2 cellular contexts compared by ENCODE assay signal in genomic region chr2:120937736-120938131, GRCh38.
TF ChIP-seq lines count a peak whose summit lies in the region.

No MANE protein-coding gene starts in this region.

TF ChIP-seq in HepG2, 621 proteins besides CTCF, POLR2A, EP300 and RAD21 (continued from another document):
- no peak for TF ChIP-seq MEIS1 (CRISPR knock-in tag; IDR thresholded peaks at IDR 0.05; ENCODE audit: borderline replicate concordance)
- 0 out of 2 replicates have a peak, but pooled peaks have one; percentile 14 for TF ChIP-seq GFI1 (CRISPR knock-in tag; IDR thresholded peaks at IDR 0.05; ENCODE audit: borderline replicate concordance)
- TF ChIP-seq MED13 (CRISPR knock-in tag; IDR thresholded peaks at IDR 0.05) = no peak
- TF ChIP-seq ZFYVE20 (CRISPR knock-in tag; IDR thresholded peaks at IDR 0.05; ENCODE audit: borderline replicate concordance, low read depth) = no peak
- no peak for TF ChIP-seq XRCC5 (optimal IDR thresholded peaks at IDR 0.05; ENCODE audit: low read length)
- TF ChIP-seq, protein P1, sequence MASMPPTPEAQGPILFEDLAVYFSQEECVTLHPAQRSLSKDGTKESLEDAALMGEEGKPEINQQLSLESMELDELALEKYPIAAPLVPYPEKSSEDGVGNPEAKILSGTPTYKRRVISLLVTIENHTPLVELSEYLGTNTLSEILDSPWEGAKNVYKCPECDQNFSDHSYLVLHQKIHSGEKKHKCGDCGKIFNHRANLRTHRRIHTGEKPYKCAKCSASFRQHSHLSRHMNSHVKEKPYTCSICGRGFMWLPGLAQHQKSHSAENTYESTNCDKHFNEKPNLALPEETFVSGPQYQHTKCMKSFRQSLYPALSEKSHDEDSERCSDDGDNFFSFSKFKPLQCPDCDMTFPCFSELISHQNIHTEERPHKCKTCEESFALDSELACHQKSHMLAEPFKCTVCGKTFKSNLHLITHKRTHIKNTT (CRISPR knock-in tag; IDR thresholded peaks at IDR 0.05) = no peak
TF ChIP-seq in HepG2: peak in this region for 1.

TF ChIP-seq in GM23338, 12 proteins besides CTCF, POLR2A, EP300 and RAD21 (continued from another document):
- TF ChIP-seq ZNF114 (CRISPR knock-in tag; IDR thresholded peaks at IDR 0.05) (no peak), EZH2 (IDR thresholded peaks at IDR 0.05; ENCODE audit: low read depth, unreplicated experiment) (no peak), JUNB (IDR thresholded peaks at IDR 0.05; ENCODE audit: unreplicated experiment) (no peak), POLR2AphosphoS5 (IDR thresholded peaks at IDR 0.05; ENCODE audit: low read depth) (no peak), ETS1 (IDR thresholded peaks at IDR 0.05) (no peak), STAT1 (IDR thresholded peaks at IDR 0.05; ENCODE audit: unreplicated experiment) (no peak), ZNF331 (CRISPR knock-in tag; IDR thresholded peaks at IDR 0.05; ENCODE audit: low read depth) (no peak), ZNF462 (CRISPR knock-in tag; IDR thresholded peaks at IDR 0.05) (no peak), EZH2phosphoT487 (IDR thresholded peaks at IDR 0.05; ENCODE audit: unreplicated experiment) (no peak), CREB1 (CRISPR knock-in tag; IDR thresholded peaks at IDR 0.05; ENCODE audit: low read depth) (no peak)
- TF ChIP-seq, protein P2, sequence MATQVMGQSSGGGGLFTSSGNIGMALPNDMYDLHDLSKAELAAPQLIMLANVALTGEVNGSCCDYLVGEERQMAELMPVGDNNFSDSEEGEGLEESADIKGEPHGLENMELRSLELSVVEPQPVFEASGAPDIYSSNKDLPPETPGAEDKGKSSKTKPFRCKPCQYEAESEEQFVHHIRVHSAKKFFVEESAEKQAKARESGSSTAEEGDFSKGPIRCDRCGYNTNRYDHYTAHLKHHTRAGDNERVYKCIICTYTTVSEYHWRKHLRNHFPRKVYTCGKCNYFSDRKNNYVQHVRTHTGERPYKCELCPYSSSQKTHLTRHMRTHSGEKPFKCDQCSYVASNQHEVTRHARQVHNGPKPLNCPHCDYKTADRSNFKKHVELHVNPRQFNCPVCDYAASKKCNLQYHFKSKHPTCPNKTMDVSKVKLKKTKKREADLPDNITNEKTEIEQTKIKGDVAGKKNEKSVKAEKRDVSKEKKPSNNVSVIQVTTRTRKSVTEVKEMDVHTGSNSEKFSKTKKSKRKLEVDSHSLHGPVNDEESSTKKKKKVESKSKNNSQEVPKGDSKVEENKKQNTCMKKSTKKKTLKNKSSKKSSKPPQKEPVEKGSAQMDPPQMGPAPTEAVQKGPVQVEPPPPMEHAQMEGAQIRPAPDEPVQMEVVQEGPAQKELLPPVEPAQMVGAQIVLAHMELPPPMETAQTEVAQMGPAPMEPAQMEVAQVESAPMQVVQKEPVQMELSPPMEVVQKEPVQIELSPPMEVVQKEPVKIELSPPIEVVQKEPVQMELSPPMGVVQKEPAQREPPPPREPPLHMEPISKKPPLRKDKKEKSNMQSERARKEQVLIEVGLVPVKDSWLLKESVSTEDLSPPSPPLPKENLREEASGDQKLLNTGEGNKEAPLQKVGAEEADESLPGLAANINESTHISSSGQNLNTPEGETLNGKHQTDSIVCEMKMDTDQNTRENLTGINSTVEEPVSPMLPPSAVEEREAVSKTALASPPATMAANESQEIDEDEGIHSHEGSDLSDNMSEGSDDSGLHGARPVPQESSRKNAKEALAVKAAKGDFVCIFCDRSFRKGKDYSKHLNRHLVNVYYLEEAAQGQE (IDR thresholded peaks at IDR 0.05; ENCODE audit: unreplicated experiment) = no peak
